Comparison of ENCODE assay signal across 12 cellular contexts in genomic region chr9:88993327-88993726, GRCh38. TPM values are rescaled to one million over a fixed set of nuclear protein-coding genes. Genes with fewer than 3 reads are reported as not detected.
DNase-seq lines count a peak whose midpoint lies in the region; ATAC-seq and TF ChIP-seq lines count a peak whose summit lies in the region.
"Had no signal": no experiment of that assay in that cellular context is flagged by ENCODE, and none has a peak within 500 bp of the region (broad histone marks: within the 10 kb centered on the region; RNA-seq: fewer than 3 reads in every experiment).

No MANE protein-coding gene starts in this region.

- no peaks in the 10 kb centered on the region for H3K9me3 Mint-ChIP-seq in nephron progenitor cell
- no peaks in the 10 kb centered on the region for H3K9me3 Mint-ChIP-seq in activated CD4-positive, alpha-beta T cell treated with anti-CD3 and anti-CD28 coated beads, Interleukin-2, amount 10 ng/mL, durations not matched to agents 24 days and 14 days

- H3K4me1 Mint-ChIP-seq in nephron progenitor cell = peaks cover 85% of the 10 kb centered on the region
- H3K4me1 Mint-ChIP-seq in activated CD4-positive, alpha-beta T cell treated with anti-CD3 and anti-CD28 coated beads, Interleukin-2, amount 10 ng/mL, durations not matched to agents 24 days and 14 days = peaks cover 21% of the 10 kb centered on the region

- TF ChIP-seq POLR2A in esophagus squamous epithelium (IDR thresholded peaks at IDR 0.05) = no peak
- no peak for TF ChIP-seq POLR2A in vagina (IDR thresholded peaks at IDR 0.05)

- peaks cover 21% of the 10 kb centered on the region for H3K36me3 Mint-ChIP-seq in nephron progenitor cell (ENCODE audit: low read depth)
- no peaks in the 10 kb centered on the region for H3K36me3 Mint-ChIP-seq in activated CD4-positive, alpha-beta T cell treated with anti-CD3 and anti-CD28 coated beads, Interleukin-2, amount 10 ng/mL, durations not matched to agents 24 days and 14 days (ENCODE audit: low read depth)
- H3K36me3 Mint-ChIP-seq: activated naive CD8-positive, alpha-beta T cell had no signal

- H3K27me3 ChIP-seq in right atrium auricular region (no peaks in the 10 kb centered on the region), esophagus squamous epithelium (peaks cover 0 to 32% (median 0%) of the 10 kb centered on the region in 4 donors), vagina (no peaks in the 10 kb centered on the region)

- H3K9me3 ChIP-seq in right atrium auricular region (no peaks in the 10 kb centered on the region), esophagus squamous epithelium (no peaks in the 10 kb centered on the region), vagina (no peaks in the 10 kb centered on the region)

- no peak overlapping the region for H3K27ac Mint-ChIP-seq in nephron progenitor cell
- no peak overlapping the region for H3K27ac Mint-ChIP-seq in activated CD4-positive, alpha-beta T cell treated with anti-CD3 and anti-CD28 coated beads, Interleukin-2, amount 10 ng/mL, durations not matched to agents 24 days and 14 days
- H3K27ac Mint-ChIP-seq: activated naive CD8-positive, alpha-beta T cell had no signal

- peak overlapping the region; percentile 97 for H3K4me3 Mint-ChIP-seq in nephron progenitor cell
- no peak overlapping the region for H3K4me3 Mint-ChIP-seq in activated CD4-positive, alpha-beta T cell treated with anti-CD3 and anti-CD28 coated beads, Interleukin-2, amount 10 ng/mL, durations not matched to agents 24 days and 14 days

- H3K4me1 ChIP-seq in right atrium auricular region (peaks cover 0 to 52% of the 10 kb centered on the region in 2 donors), esophagus squamous epithelium (peaks cover 5 to 82% (median 8%) of the 10 kb centered on the region in 3 donors), vagina (peaks cover 86% of the 10 kb centered on the region)

- H3K27me3 Mint-ChIP-seq in nephron progenitor cell (ENCODE audit: low read depth, poor library complexity) = peaks cover 3% of the 10 kb centered on the region
- H3K27me3 Mint-ChIP-seq in activated CD4-positive, alpha-beta T cell treated with anti-CD3 and anti-CD28 coated beads, Interleukin-2, amount 10 ng/mL, durations not matched to agents 24 days and 14 days = peaks cover 33% of the 10 kb centered on the region

- peak overlapping the region; percentile 83 to 89 for H3K4me3 ChIP-seq in right atrium auricular region
- peak overlapping the region in 3 of 4 donors; percentile 17 to 80 (median 53) for H3K4me3 ChIP-seq in esophagus squamous epithelium
- peak overlapping the region; percentile 61 to 71 for H3K4me3 ChIP-seq in vagina

- intact Hi-C loops in Right ventricle myocardium inferior (cut with DNase I) (loop anchor here (5.0 kb wide), 2 partner anchors 106 to 161 kb away; no protein-coding TSS in a partner anchor), esophagus squamous epithelium (cut with DNase I) (no loop called here), vagina (cut with DNase I) (loop anchor here (10.0 kb wide), 1 partner anchor 249 kb away; no protein-coding TSS in a partner anchor)
- intact Hi-C loops in activated CD4-positive, alpha-beta T cell treated with anti-CD3 and anti-CD28 coated beads, Interleukin-2, amount 10 ng/mL, durations not matched to agents 24 days and 14 days (cut with micrococcal nuclease) = no loop called here

- DNase-seq in right atrium auricular region (ENCODE audit: low spot score) (peak; percentile 46), Right ventricle myocardium inferior (ENCODE audit: missing footprints) (no peak), esophagus squamous epithelium (lab: John Stamatoyannopoulos, UW) (no peak), nephron progenitor cell (no peak), vagina (ENCODE audit: extremely low spot score in 2 of 2) (peak in 1 of 2 donors; percentile 34), NCI-H2171 treated with DMSO at 0.1 percent for 48 hours (lab: John Stamatoyannopoulos, UW) (no peak)
- no peak for DNase-seq in activated CD4-positive, alpha-beta T cell treated with anti-CD3 and anti-CD28 coated beads, Interleukin-2, amount 10 ng/mL, durations not matched to agents 24 days and 14 days
- DNase-seq: dermis blood vessel endothelial cell, occipital lobe, WERI-Rb-1 had no signal

- peaks cover 18% of the 10 kb centered on the region for H3K36me3 ChIP-seq in right atrium auricular region
- H3K36me3 ChIP-seq in esophagus squamous epithelium = no peaks in the 10 kb centered on the region
- H3K36me3 ChIP-seq in vagina = no peaks in the 10 kb centered on the region
- H3K36me3 ChIP-seq: WERI-Rb-1 had no signal

- WGBS in esophagus squamous epithelium, 2 donors = 63 to 73% methylated on average over 2 of the region's 2 CpGs

- H3K27ac ChIP-seq in right atrium auricular region = no peak overlapping the region
- H3K27ac ChIP-seq in esophagus squamous epithelium = peak overlapping the region in 3 of 4 donors; percentile 69 to 76 (median 69)
- H3K27ac ChIP-seq in vagina = peak overlapping the region; percentile 92
- H3K27ac ChIP-seq: WERI-Rb-1 had no signal

- ATAC-seq in Right ventricle myocardium inferior = no peak
- no peak for ATAC-seq in GM18907 (IDR thresholded peaks at IDR 0.05; ENCODE audit: unreplicated experiment)

- TF ChIP-seq CTCF in right atrium auricular region (IDR thresholded peaks at IDR 0.05) (no peak), esophagus squamous epithelium (IDR thresholded peaks at IDR 0.05) (no peak), nephron progenitor cell (IDR thresholded peaks at IDR 0.05) (no peak), vagina (IDR thresholded peaks at IDR 0.05) (no peak)

RNA-seq across cellular contexts. Expression of gene S1PR3, which starts 2.1 kb away (rescaled TPM):
- 10 to 100 TPM; 26.8 to 34.7 TPM for total RNA-seq in right atrium auricular region
- 27.5 TPM for total RNA-seq in Right ventricle myocardium inferior
- total RNA-seq in esophagus squamous epithelium = 10 to 100 TPM in 1 of 4 donors, 1 to 10 TPM in 3; 1.3 to 14.3 (median 6.8) TPM
- 39.3 TPM for total RNA-seq in vagina
- total RNA-seq in activated CD4-positive, alpha-beta T cell treated with anti-CD3 and anti-CD28 coated beads, Interleukin-2, amount 10 ng/mL, durations not matched to agents 24 days and 14 days = 3.4 and 3.8 TPM in 2 replicates

Comparison
In these comparisons a context has a peak if more than half of its experiments do, and no peak if none do; other contexts are left out.
1. H3K27ac ChIP-seq: peak in esophagus squamous epithelium (3 of 4) and vagina (single experiment); none in right atrium auricular region (0 of 2).
2. intact Hi-C loops: an anchor here in Right ventricle myocardium inferior (5.0 kb wide) and vagina (10.0 kb wide); none called in esophagus squamous epithelium and activated CD4-positive, alpha-beta T cell treated with anti-CD3 and anti-CD28 coated beads, Interleukin-2, amount 10 ng/mL, durations not matched to agents 24 days and 14 days.
3. Peak in every context shown above with its lines, with median percentiles within 50 percentile points of each other: H3K4me3 ChIP-seq.